Comparison of ENCODE assay signal across 18 cellular contexts in the genomic region with DNA sequence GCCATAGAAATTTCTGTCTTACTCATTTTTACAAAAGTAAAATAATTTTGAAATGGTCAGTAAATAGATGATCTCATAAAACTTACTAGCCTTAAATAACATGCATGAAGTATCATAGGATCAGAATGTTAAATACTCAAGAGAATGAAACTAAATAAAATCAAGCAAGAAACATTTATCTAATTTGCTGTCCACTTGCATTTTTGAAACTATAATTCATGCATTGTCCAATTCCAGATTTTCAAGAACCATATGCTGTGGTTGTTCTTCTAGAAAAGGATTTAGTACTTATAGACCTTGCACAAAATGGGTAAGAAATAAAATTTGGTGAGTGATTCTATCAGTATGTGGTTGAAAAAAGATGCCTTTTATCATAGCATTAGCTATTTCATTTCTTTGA.
"Had no signal": no experiment of that assay in that cellular context is flagged by ENCODE, and none has a peak within 500 bp of the region (broad histone marks: within the 10 kb centered on the region; RNA-seq: fewer than 3 reads in every experiment).

No MANE protein-coding gene starts in this region.

- H3K9me3 Mint-ChIP-seq: activated CD8-positive, alpha-beta T cell treated with anti-CD3 and anti-CD28 coated beads for 36 hours; activated naive CD8-positive, alpha-beta T cell treated with anti-CD3 and anti-CD28 coated beads, Interleukin-2, amount 50 U/mL, for 24 hours; brain; central memory CD8-positive, alpha-beta T cell; nephron progenitor cell; stimulated activated naive CD8-positive, alpha-beta T cell treated with anti-CD3 and anti-CD28 coated beads, Interleukin-15, amount 100 ng/mL, for 72 hours had no signal

- H3K27me3 Mint-ChIP-seq: activated CD4-positive, alpha-beta T cell treated with anti-CD3 and anti-CD28 coated beads for 36 hours; activated CD8-positive, alpha-beta T cell treated with anti-CD3 and anti-CD28 coated beads for 36 hours; activated naive CD8-positive, alpha-beta T cell treated with anti-CD3 and anti-CD28 coated beads, Interleukin-2, amount 50 U/mL, for 24 hours; brain; central memory CD8-positive, alpha-beta T cell; stimulated activated naive CD8-positive, alpha-beta T cell treated with anti-CD3 and anti-CD28 coated beads, Interleukin-15, amount 100 ng/mL, for 72 hours had no signal

- H3K27ac Mint-ChIP-seq: activated CD8-positive, alpha-beta T cell treated with anti-CD3 and anti-CD28 coated beads for 36 hours; brain; nephron progenitor cell; stimulated activated naive CD8-positive, alpha-beta T cell treated with anti-CD3 and anti-CD28 coated beads, Interleukin-15, amount 100 ng/mL, for 72 hours had no signal

- H3K27me3 ChIP-seq: esophagus squamous epithelium, gastroesophageal sphincter, testis had no signal

- ATAC-seq: activated CD4-positive, alpha-beta T cell treated with anti-CD3 and anti-CD28 coated beads for 36 hours; activated CD8-positive, alpha-beta T cell treated with anti-CD3 and anti-CD28 coated beads for 36 hours; activated naive CD8-positive, alpha-beta T cell treated with anti-CD3 and anti-CD28 coated beads, Interleukin-2, amount 50 U/mL, for 24 hours; gastroesophageal sphincter; stimulated activated naive CD8-positive, alpha-beta T cell treated with anti-CD3 and anti-CD28 coated beads, Interleukin-15, amount 100 ng/mL, for 72 hours had no signal

- H3K4me3 ChIP-seq: esophagus squamous epithelium, gastroesophageal sphincter, ovary, testis had no signal

- H3K4me3 Mint-ChIP-seq: activated CD4-positive, alpha-beta T cell treated with anti-CD3 and anti-CD28 coated beads for 36 hours; activated CD8-positive, alpha-beta T cell treated with anti-CD3 and anti-CD28 coated beads for 36 hours; activated naive CD8-positive, alpha-beta T cell treated with anti-CD3 and anti-CD28 coated beads, Interleukin-2, amount 50 U/mL, for 24 hours; brain; central memory CD8-positive, alpha-beta T cell; nephron progenitor cell; stimulated activated naive CD8-positive, alpha-beta T cell treated with anti-CD3 and anti-CD28 coated beads, Interleukin-15, amount 100 ng/mL, for 72 hours had no signal

- H3K9me3 ChIP-seq: esophagus squamous epithelium, gastroesophageal sphincter, ovary, testis had no signal

- H3K4me1 ChIP-seq: esophagus squamous epithelium, gastroesophageal sphincter, testis had no signal

- H3K4me1 Mint-ChIP-seq: activated CD4-positive, alpha-beta T cell treated with anti-CD3 and anti-CD28 coated beads for 36 hours; activated naive CD8-positive, alpha-beta T cell treated with anti-CD3 and anti-CD28 coated beads, Interleukin-2, amount 50 U/mL, for 24 hours; brain; nephron progenitor cell; stimulated activated naive CD8-positive, alpha-beta T cell treated with anti-CD3 and anti-CD28 coated beads, Interleukin-15, amount 100 ng/mL, for 72 hours had no signal

- DNase-seq: activated CD4-positive, alpha-beta T cell treated with anti-CD3 and anti-CD28 coated beads for 36 hours; activated CD8-positive, alpha-beta memory T cell treated with anti-CD3 and anti-CD28 coated beads, Interleukin-2, amount 50 U/mL, for 4 hours; activated CD8-positive, alpha-beta T cell treated with anti-CD3 and anti-CD28 coated beads for 36 hours; activated naive CD4-positive, alpha-beta T cell; activated naive CD8-positive, alpha-beta T cell treated with anti-CD3 and anti-CD28 coated beads, Interleukin-2, amount 50 U/mL, for 24 hours; dermis blood vessel endothelial cell; esophagus squamous epithelium; nephron progenitor cell; ovary; stimulated activated CD4-positive, alpha-beta T cell treated with anti-CD3 and anti-CD28 coated beads, Interleukin-15, amount 100 ng/mL, for 24 hours; stimulated activated CD4-positive, alpha-beta T cell treated with anti-CD3 and anti-CD28 coated beads, Interleukin-4, amount 100 ng/mL, for 4 hours; stimulated activated naive CD8-positive, alpha-beta T cell treated with anti-CD3 and anti-CD28 coated beads, Interleukin-15, amount 100 ng/mL, for 72 hours; T1000; testis; WERI-Rb-1 had no signal

- H3K27ac ChIP-seq: esophagus squamous epithelium, gastroesophageal sphincter, testis, WERI-Rb-1 had no signal

- H3K36me3 ChIP-seq: ovary had no signal
